ENCODE assay signal across 2 cellular contexts in the genomic region with DNA sequence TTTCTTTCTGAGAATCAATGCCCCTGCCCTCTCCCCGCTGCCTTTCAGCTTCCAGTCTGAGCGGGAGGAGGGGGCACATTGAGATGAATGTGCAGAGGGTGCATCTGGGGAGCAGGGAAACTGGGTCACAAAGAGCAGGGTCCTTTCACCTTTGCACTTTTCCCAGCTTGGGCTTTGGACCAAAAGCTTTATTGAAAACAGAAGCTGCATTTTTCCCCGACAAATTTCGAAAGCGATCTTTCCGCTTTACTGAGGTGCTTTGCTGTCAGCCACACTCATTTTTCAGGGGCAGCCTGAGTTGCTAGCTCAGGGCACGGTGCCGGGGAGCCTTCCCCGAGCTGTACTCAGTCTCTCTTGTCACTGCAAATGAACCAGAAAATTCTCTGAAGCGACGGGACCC.
TF ChIP-seq lines count a peak whose summit lies in the region.

No MANE protein-coding gene starts in this region.

TF ChIP-seq in GM23338, 12 proteins besides CTCF, POLR2A, EP300 and RAD21 (continued from another document):
- TF ChIP-seq, protein P1, sequence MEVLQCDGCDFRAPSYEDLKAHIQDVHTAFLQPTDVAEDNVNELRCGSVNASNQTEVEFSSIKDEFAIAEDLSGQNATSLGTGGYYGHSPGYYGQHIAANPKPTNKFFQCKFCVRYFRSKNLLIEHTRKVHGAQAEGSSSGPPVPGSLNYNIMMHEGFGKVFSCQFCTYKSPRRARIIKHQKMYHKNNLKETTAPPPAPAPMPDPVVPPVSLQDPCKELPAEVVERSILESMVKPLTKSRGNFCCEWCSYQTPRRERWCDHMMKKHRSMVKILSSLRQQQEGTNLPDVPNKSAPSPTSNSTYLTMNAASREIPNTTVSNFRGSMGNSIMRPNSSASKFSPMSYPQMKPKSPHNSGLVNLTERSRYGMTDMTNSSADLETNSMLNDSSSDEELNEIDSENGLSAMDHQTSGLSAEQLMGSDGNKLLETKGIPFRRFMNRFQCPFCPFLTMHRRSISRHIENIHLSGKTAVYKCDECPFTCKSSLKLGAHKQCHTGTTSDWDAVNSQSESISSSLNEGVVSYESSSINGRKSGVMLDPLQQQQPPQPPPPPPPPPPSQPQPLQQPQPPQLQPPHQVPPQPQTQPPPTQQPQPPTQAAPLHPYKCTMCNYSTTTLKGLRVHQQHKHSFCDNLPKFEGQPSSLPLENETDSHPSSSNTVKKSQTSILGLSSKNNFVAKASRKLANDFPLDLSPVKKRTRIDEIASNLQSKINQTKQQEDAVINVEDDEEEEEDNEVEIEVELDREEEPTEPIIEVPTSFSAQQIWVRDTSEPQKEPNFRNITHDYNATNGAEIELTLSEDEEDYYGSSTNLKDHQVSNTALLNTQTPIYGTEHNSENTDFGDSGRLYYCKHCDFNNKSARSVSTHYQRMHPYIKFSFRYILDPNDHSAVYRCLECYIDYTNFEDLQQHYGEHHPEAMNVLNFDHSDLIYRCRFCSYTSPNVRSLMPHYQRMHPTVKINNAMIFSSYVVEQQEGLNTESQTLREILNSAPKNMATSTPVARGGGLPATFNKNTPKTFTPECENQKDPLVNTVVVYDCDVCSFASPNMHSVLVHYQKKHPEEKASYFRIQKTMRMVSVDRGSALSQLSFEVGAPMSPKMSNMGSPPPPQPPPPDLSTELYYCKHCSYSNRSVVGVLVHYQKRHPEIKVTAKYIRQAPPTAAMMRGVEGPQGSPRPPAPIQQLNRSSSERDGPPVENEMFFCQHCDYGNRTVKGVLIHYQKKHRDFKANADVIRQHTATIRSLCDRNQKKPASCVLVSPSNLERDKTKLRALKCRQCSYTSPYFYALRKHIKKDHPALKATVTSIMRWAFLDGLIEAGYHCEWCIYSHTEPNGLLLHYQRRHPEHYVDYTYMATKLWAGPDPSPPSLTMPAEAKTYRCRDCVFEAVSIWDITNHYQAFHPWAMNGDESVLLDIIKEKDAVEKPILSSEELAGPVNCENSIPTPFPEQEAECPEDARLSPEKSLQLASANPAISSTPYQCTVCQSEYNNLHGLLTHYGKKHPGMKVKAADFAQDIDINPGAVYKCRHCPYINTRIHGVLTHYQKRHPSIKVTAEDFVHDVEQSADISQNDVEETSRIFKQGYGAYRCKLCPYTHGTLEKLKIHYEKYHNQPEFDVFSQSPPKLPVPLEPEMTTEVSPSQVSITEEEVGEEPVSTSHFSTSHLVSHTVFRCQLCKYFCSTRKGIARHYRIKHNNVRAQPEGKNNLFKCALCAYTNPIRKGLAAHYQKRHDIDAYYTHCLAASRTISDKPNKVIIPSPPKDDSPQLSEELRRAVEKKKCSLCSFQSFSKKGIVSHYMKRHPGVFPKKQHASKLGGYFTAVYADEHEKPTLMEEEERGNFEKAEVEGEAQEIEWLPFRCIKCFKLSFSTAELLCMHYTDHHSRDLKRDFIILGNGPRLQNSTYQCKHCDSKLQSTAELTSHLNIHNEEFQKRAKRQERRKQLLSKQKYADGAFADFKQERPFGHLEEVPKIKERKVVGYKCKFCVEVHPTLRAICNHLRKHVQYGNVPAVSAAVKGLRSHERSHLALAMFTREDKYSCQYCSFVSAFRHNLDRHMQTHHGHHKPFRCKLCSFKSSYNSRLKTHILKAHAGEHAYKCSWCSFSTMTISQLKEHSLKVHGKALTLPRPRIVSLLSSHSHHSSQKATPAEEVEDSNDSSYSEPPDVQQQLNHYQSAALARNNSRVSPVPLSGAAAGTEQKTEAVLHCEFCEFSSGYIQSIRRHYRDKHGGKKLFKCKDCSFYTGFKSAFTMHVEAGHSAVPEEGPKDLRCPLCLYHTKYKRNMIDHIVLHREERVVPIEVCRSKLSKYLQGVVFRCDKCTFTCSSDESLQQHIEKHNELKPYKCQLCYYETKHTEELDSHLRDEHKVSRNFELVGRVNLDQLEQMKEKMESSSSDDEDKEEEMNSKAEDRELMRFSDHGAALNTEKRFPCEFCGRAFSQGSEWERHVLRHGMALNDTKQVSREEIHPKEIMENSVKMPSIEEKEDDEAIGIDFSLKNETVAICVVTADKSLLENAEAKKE (CRISPR knock-in tag; IDR thresholded peaks at IDR 0.05) = no peak
- TF ChIP-seq ZNF114 (CRISPR knock-in tag; IDR thresholded peaks at IDR 0.05) = no peak
- no peak for TF ChIP-seq ZNF331 (CRISPR knock-in tag; IDR thresholded peaks at IDR 0.05; ENCODE audit: low read depth)
- TF ChIP-seq REST (IDR thresholded peaks at IDR 0.05; ENCODE audit: unreplicated experiment) = no peak
- no peak for TF ChIP-seq ETS1 (IDR thresholded peaks at IDR 0.05)
- no peak for TF ChIP-seq JUNB (IDR thresholded peaks at IDR 0.05; ENCODE audit: unreplicated experiment)
- TF ChIP-seq EZH2 (IDR thresholded peaks at IDR 0.05; ENCODE audit: low read depth, unreplicated experiment) = no peak
- no peak for TF ChIP-seq EZH2phosphoT487 (IDR thresholded peaks at IDR 0.05; ENCODE audit: unreplicated experiment)
- TF ChIP-seq CREB1 (CRISPR knock-in tag; IDR thresholded peaks at IDR 0.05; ENCODE audit: low read depth) = no peak
- no peak for TF ChIP-seq NANOG (IDR thresholded peaks at IDR 0.05; ENCODE audit: borderline replicate concordance)

TF ChIP-seq in HepG2, 621 proteins besides CTCF, POLR2A, EP300 and RAD21 (continued from another document and continues in another):
- TF ChIP-seq, protein P2, sequence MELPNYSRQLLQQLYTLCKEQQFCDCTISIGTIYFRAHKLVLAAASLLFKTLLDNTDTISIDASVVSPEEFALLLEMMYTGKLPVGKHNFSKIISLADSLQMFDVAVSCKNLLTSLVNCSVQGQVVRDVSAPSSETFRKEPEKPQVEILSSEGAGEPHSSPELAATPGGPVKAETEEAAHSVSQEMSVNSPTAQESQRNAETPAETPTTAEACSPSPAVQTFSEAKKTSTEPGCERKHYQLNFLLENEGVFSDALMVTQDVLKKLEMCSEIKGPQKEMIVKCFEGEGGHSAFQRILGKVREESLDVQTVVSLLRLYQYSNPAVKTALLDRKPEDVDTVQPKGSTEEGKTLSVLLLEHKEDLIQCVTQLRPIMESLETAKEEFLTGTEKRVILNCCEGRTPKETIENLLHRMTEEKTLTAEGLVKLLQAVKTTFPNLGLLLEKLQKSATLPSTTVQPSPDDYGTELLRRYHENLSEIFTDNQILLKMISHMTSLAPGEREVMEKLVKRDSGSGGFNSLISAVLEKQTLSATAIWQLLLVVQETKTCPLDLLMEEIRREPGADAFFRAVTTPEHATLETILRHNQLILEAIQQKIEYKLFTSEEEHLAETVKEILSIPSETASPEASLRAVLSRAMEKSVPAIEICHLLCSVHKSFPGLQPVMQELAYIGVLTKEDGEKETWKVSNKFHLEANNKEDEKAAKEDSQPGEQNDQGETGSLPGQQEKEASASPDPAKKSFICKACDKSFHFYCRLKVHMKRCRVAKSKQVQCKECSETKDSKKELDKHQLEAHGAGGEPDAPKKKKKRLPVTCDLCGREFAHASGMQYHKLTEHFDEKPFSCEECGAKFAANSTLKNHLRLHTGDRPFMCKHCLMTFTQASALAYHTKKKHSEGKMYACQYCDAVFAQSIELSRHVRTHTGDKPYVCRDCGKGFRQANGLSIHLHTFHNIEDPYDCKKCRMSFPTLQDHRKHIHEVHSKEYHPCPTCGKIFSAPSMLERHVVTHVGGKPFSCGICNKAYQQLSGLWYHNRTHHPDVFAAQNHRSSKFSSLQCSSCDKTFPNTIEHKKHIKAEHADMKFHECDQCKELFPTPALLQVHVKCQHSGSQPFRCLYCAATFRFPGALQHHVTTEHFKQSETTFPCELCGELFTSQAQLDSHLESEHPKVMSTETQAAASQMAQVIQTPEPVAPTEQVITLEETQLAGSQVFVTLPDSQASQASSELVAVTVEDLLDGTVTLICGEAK (IDR thresholded peaks at IDR 0.05) = peak; percentile 41
- TF ChIP-seq, protein P2 (CRISPR knock-in tag; IDR thresholded peaks at IDR 0.05) = peak; percentile 99
- TF ChIP-seq ZNF614 (CRISPR knock-in tag; IDR thresholded peaks at IDR 0.05; ENCODE audit: borderline replicate concordance) (no peak), HHEX (CRISPR knock-in tag; IDR thresholded peaks at IDR 0.05) (no peak), HDAC1 (CRISPR knock-in tag; IDR thresholded peaks at IDR 0.05) (0 out of 2 replicates have a peak, but pooled peaks have one; percentile 44), TBX2 (CRISPR knock-in tag; IDR thresholded peaks at IDR 0.05; ENCODE audit: borderline replicate concordance) (0 out of 2 replicates have a peak, but pooled peaks have one; percentile 20), ZMYM4 (CRISPR knock-in tag; IDR thresholded peaks at IDR 0.05) (peak; percentile 52; the same call in 1 of the 2 replicates), ARID5B (CRISPR knock-in tag; IDR thresholded peaks at IDR 0.05) (peak; percentile 61), NR2C2 (CRISPR knock-in tag; IDR thresholded peaks at IDR 0.05; ENCODE audit: borderline replicate concordance) (peak; percentile 48; the same call in 1 of the 2 replicates), MAFF (IDR thresholded peaks at IDR 0.05; ENCODE audit: low read depth, low read length) (no peak), RORA (CRISPR knock-in tag; IDR thresholded peaks at IDR 0.05) (peak; percentile 82; the same call in 1 of the 2 replicates), PAXIP1 (CRISPR knock-in tag; conservative IDR thresholded peaks at IDR 0.05) (peak; percentile 54; the same call in 1 of the 2 replicates), ETV5 (CRISPR knock-in tag; IDR thresholded peaks at IDR 0.05; ENCODE audit: borderline replicate concordance) (0 out of 2 replicates have a peak, but pooled peaks have one; percentile 24), SIX4 (CRISPR knock-in tag; IDR thresholded peaks at IDR 0.05) (no peak), ZMYM3 (CRISPR knock-in tag; IDR thresholded peaks at IDR 0.05) (no peak), ZNF709 (CRISPR knock-in tag; IDR thresholded peaks at IDR 0.05) (0 out of 2 replicates have a peak, but pooled peaks have one; percentile 32), ZBTB7A (CRISPR knock-in tag; IDR thresholded peaks at IDR 0.05) (peak; percentile 29; the same call in 1 of the 2 replicates), HNF4G (IDR thresholded peaks at IDR 0.05; ENCODE audit: borderline replicate concordance, low read depth, low read length) (peak; percentile 66), HNF4G (CRISPR knock-in tag; IDR thresholded peaks at IDR 0.05; ENCODE audit: borderline replicate concordance, low read depth) (no peak)
